ENCODE assay signal across 24 cellular contexts in the genomic region with DNA sequence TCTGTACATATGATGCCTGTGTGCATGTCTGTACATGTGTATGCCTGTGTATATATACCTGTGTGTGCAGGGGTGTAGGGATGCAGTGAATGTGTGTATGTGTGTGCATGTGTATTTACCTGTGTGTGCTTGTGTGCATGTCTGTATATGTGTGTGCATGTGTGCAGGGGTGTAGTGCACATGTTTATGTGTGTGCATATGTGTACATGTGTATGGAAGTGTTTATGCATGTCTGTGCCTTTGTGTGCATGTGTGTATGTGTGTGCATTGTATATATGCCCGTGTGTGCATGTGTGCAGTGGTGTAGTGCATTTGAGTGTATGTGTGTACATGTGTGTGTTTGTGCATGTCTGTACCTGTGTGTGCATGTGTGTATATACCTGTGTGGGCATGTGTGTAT.
"Had no signal": no experiment of that assay in that cellular context is flagged by ENCODE, and none has a peak within 500 bp of the region (broad histone marks: within the 10 kb centered on the region; RNA-seq: fewer than 3 reads in every experiment).

No MANE protein-coding gene starts in this region.

- H3K4me1 ChIP-seq: colonic mucosa, gastroesophageal sphincter, left lung, lower lobe of right lung, transverse colon had no signal

- H3K4me1 Mint-ChIP-seq: immature natural killer cell had no signal

- H3K9me3 ChIP-seq: colonic mucosa, esophagus squamous epithelium, gastroesophageal sphincter, left lung, lower lobe of right lung, neutrophil, thoracic aorta, transverse colon had no signal

- H3K4me2 ChIP-seq: smooth muscle cell had no signal

- H3K4me3 Mint-ChIP-seq: immature natural killer cell; memory B cell; naive B cell; nephron progenitor cell; stimulated activated naive CD8-positive, alpha-beta T cell treated with anti-CD3 and anti-CD28 coated beads, Interleukin-15, Interleukin-2, amounts not matched to agents 100 ng/mL and 50 ng/mL, for 24 hours had no signal

- H3K27me3 ChIP-seq: colonic mucosa had no signal

- H3K4me3 ChIP-seq: colonic mucosa, esophagus squamous epithelium, gastroesophageal sphincter, left lung, lower lobe of right lung, smooth muscle cell, thoracic aorta, transverse colon had no signal

- H3K27ac Mint-ChIP-seq: immature natural killer cell; memory B cell; naive B cell; nephron progenitor cell; progenitor cell of endocrine pancreas; stimulated activated naive CD8-positive, alpha-beta T cell treated with anti-CD3 and anti-CD28 coated beads, Interleukin-15, Interleukin-2, amounts not matched to agents 100 ng/mL and 50 ng/mL, for 24 hours had no signal

- H3K36me3 ChIP-seq: colonic mucosa, esophagus squamous epithelium, gastroesophageal sphincter, left lung, lower lobe of right lung, neutrophil, thoracic aorta, transverse colon had no signal

- FAIRE-seq: keratinocyte, urothelium cell line had no signal

- H3K9me3 Mint-ChIP-seq: immature natural killer cell; memory B cell; stimulated activated naive CD8-positive, alpha-beta T cell treated with anti-CD3 and anti-CD28 coated beads, Interleukin-15, Interleukin-2, amounts not matched to agents 100 ng/mL and 50 ng/mL, for 24 hours had no signal

- H3K36me3 Mint-ChIP-seq: immature natural killer cell, memory B cell, naive B cell had no signal

- DNase-seq: colonic mucosa; dermis blood vessel endothelial cell; esophagus squamous epithelium; foreskin fibroblast; glutamatergic neuron; immature natural killer cell; left lung; lower lobe of right lung; midbrain; naive B cell; nephron progenitor cell; right cardiac atrium; stimulated activated CD4-positive, alpha-beta T cell treated with anti-CD3 and anti-CD28 coated beads, Interleukin-2, amount 100 ng/mL, for 48 hours; substantia nigra; transverse colon had no signal

- H3K27ac ChIP-seq: colonic mucosa, esophagus squamous epithelium, gastroesophageal sphincter, left lung, lower lobe of right lung, neutrophil, thoracic aorta, transverse colon had no signal

- ATAC-seq: gastroesophageal sphincter, left lung had no signal
